ENCODE assay signal across 23 cellular contexts in the genomic region with DNA sequence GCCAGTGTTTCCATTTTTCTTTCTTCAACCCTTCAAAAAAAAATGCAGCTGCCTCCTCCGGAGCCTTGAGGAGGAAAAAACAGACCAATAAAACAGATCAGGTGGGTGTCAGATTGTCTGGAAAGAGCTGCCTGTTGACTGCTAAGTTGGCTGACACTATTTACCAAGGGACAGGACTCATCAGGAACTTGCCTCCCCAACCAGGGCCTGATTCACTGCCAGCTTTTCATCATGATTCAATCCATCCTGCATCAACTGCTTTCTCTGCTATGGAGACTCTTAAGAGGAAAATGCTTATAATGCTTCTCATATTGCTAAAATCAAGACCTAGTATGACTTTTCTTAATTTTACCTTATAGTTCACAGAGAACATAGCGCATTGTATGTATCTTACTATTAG. TPM values are rescaled to one million over a fixed set of nuclear protein-coding genes. Genes with fewer than 3 reads are reported as not detected.
"Had no signal": no experiment of that assay in that cellular context is flagged by ENCODE, and none has a peak within 500 bp of the region (broad histone marks: within the 10 kb centered on the region; RNA-seq: fewer than 3 reads in every experiment).

No MANE protein-coding gene starts in this region.

- H3K4me1 Mint-ChIP-seq: neural crest cell had no signal

- H3K9me3 Mint-ChIP-seq: natural killer cell, neural crest cell, type B pancreatic cell had no signal

- ATAC-seq: gastroesophageal sphincter, left cardiac atrium, left ventricle myocardium superior, sciatic nerve had no signal

- H3K4me3 ChIP-seq: esophagus muscularis mucosa, gastroesophageal sphincter, skin epidermis had no signal

- H3K36me3 Mint-ChIP-seq: immature natural killer cell, natural killer cell, type B pancreatic cell had no signal

- H3K27me3 ChIP-seq: esophagus muscularis mucosa, gastroesophageal sphincter had no signal

- H3K27ac Mint-ChIP-seq: natural killer cell, type B pancreatic cell had no signal

- H3K4me1 ChIP-seq: esophagus muscularis mucosa, gastroesophageal sphincter had no signal

- DNase-seq: effector memory CD4-positive, alpha-beta T cell; foreskin fibroblast; glutamatergic neuron; kidney; left cardiac atrium; left ventricle myocardium superior; mesendoderm; natural killer cell; posterior cingulate gyrus; stimulated activated CD4-positive, alpha-beta T cell treated with anti-CD3 and anti-CD28 coated beads, Interleukin-12 subunit alpha, Interleukin-12 subunit beta, amount 100 ng/mL, for 4 hours; stimulated activated naive CD4-positive, alpha-beta T cell treated with Interleukin-2 at 50 U/mL for 16 hours had no signal

- H3K9me3 ChIP-seq: esophagus muscularis mucosa, gastroesophageal sphincter had no signal

- H3K27ac ChIP-seq: epithelial cell of prostate, esophagus muscularis mucosa, gastroesophageal sphincter, skin epidermis had no signal

- H3K4me3 Mint-ChIP-seq: natural killer cell, neural crest cell, type B pancreatic cell had no signal

- H3K36me3 ChIP-seq: esophagus muscularis mucosa, gastroesophageal sphincter had no signal

RNA-seq across cellular contexts. Expression of gene HTR4, which starts 21.3 kb away (rescaled TPM):
- total RNA-seq: left ventricle myocardium superior, lung microvascular endothelial cell, myocyte, natural killer cell, neural crest cell, osteocyte, pulmonary artery endothelial cell had no signal
